In genomic region chr17:10021239-10021638, GRCh38 we compare ENCODE assay signal across 11 cellular contexts.
A peak's percentile ranks its signal among the peaks of the same experiment; 100 is the strongest.
DNase-seq lines count a peak whose midpoint lies in the region; ATAC-seq and TF ChIP-seq lines count a peak whose summit lies in the region.
"Had no signal": no experiment of that assay in that cellular context is flagged by ENCODE, and none has a peak within 500 bp of the region (broad histone marks: within the 10 kb centered on the region; RNA-seq: fewer than 3 reads in every experiment).

No MANE protein-coding gene starts in this region.

- H3K9me3 ChIP-seq in left ventricle myocardium inferior (replicated peaks): no peaks in the 10 kb centered on the region
- H3K9me3 ChIP-seq in psoas muscle: no peaks in the 10 kb centered on the region
- no peaks in the 10 kb centered on the region for H3K9me3 ChIP-seq in prostate gland

- no peak overlapping the region for H3K27ac Mint-ChIP-seq in activated CD8-positive, alpha-beta T cell treated with anti-CD3 and anti-CD28 coated beads for 36 hours

- DNase-seq in GF-D8 (lab: John Stamatoyannopoulos, UW) (peak; percentile 72), left ventricle myocardium inferior (no peak), psoas muscle (peak; percentile 36 to 64), OCI-M1 (lab: John Stamatoyannopoulos, UW) (no peak), prostate gland (ENCODE audit: low spot score) (no peak)
- no peak for DNase-seq in activated CD8-positive, alpha-beta T cell treated with anti-CD3 and anti-CD28 coated beads for 36 hours
- DNase-seq: stimulated activated CD4-positive, alpha-beta T cell treated with anti-CD3 and anti-CD28 coated beads, Interleukin-15, amount 100 ng/mL, for 24 hours; stimulated activated CD8-positive, alpha-beta memory T cell treated with anti-CD3 and anti-CD28 coated beads, Interleukin-4, amount 100 ng/mL, for 48 hours had no signal

- H3K27me3 Mint-ChIP-seq in activated CD8-positive, alpha-beta T cell treated with anti-CD3 and anti-CD28 coated beads for 36 hours: no peaks in the 10 kb centered on the region

- intact Hi-C loops in left ventricle myocardium inferior (cut with micrococcal nuclease) (no loop called here), psoas muscle (cut with DNase I) (loop anchor here in 1 of 2 donors (10.0 kb wide), 3 partner anchors 46 to 174 kb away; partner anchors contain the start of gene GAS7), prostate gland (cut with DNase I) (no loop called here)
- intact Hi-C loops in activated CD8-positive, alpha-beta T cell treated with anti-CD3 and anti-CD28 coated beads for 36 hours (cut with micrococcal nuclease): no loop called here

- 12 to 32% (median 27%) methylated on average over 12 of the region's 12 CpGs for WGBS in adipose tissue, 3 donors
- 24 to 41% (median 31%) methylated on average over 12 of the region's 12 CpGs for WGBS in psoas muscle, 3 donors
- WGBS in prostate gland: 17% methylated on average over 12 of the region's 12 CpGs

- no peaks in the 10 kb centered on the region for H3K36me3 ChIP-seq in left ventricle myocardium inferior
- H3K36me3 ChIP-seq in psoas muscle (ENCODE audit: insufficient read depth in 1 of 2, low read depth in 1 of 2): no peaks in the 10 kb centered on the region
- H3K36me3 ChIP-seq in prostate gland: no peaks in the 10 kb centered on the region

- H3K27ac ChIP-seq in adipose tissue (ENCODE audit: low read depth, low read length): peak overlapping the region; percentile 80
- H3K27ac ChIP-seq in left ventricle myocardium inferior (replicated peaks): peak overlapping the region; percentile 37
- H3K27ac ChIP-seq in psoas muscle: no peak overlapping the region
- H3K27ac ChIP-seq in prostate gland: no peak overlapping the region

- no peaks in the 10 kb centered on the region for H3K27me3 ChIP-seq in left ventricle myocardium inferior (ENCODE audit: low read depth)
- no peaks in the 10 kb centered on the region for H3K27me3 ChIP-seq in psoas muscle (ENCODE audit: insufficient read depth in 3 of 3, low read length in 2 of 3)
- H3K27me3 ChIP-seq in prostate gland (replicated peaks; ENCODE audit: insufficient read depth): no peaks in the 10 kb centered on the region

- H3K4me3 ChIP-seq in left ventricle myocardium inferior (no peak overlapping the region), psoas muscle (no peak overlapping the region), prostate gland (no peak overlapping the region)

- H3K36me3 Mint-ChIP-seq in activated CD8-positive, alpha-beta T cell treated with anti-CD3 and anti-CD28 coated beads for 36 hours (ENCODE audit: low read depth): no peaks in the 10 kb centered on the region

- no peaks in the 10 kb centered on the region for H3K9me3 Mint-ChIP-seq in activated CD8-positive, alpha-beta T cell treated with anti-CD3 and anti-CD28 coated beads for 36 hours
- H3K9me3 Mint-ChIP-seq: nephron had no signal

- no peak overlapping the region for H3K4me3 Mint-ChIP-seq in activated CD8-positive, alpha-beta T cell treated with anti-CD3 and anti-CD28 coated beads for 36 hours
- H3K4me3 Mint-ChIP-seq: nephron had no signal

- POLR2A ChIA-PET in activated CD8-positive, alpha-beta T cell treated with anti-CD3 and anti-CD28 coated beads for 36 hours (lab: Charles Lee): no interaction called here

- H3K4me1 ChIP-seq in left ventricle myocardium inferior (peaks cover 78% of the 10 kb centered on the region), psoas muscle (peaks cover 3% of the 10 kb centered on the region), prostate gland (replicated peaks) (no peaks in the 10 kb centered on the region)

- ATAC-seq in psoas muscle (peak in 2 of 4 donors; percentile 39 to 72), HG02798 (IDR thresholded peaks at IDR 0.05; ENCODE audit: poor library complexity, unreplicated experiment) (no peak)
- no peak for ATAC-seq in activated CD8-positive, alpha-beta T cell treated with anti-CD3 and anti-CD28 coated beads for 36 hours

- H3K4me1 Mint-ChIP-seq in activated CD8-positive, alpha-beta T cell treated with anti-CD3 and anti-CD28 coated beads for 36 hours (ENCODE audit: low read depth): no peaks in the 10 kb centered on the region

- CTCF ChIA-PET in activated CD8-positive, alpha-beta T cell treated with anti-CD3 and anti-CD28 coated beads for 36 hours (lab: Charles Lee): no interaction called here

- TF ChIP-seq POLR2A in prostate gland (IDR thresholded peaks at IDR 0.05): no peak

- TF ChIP-seq CTCF in left ventricle myocardium inferior (IDR thresholded peaks at IDR 0.05; ENCODE audit: borderline replicate concordance): no peak
- TF ChIP-seq CTCF in psoas muscle (IDR thresholded peaks at IDR 0.05): no peak
- TF ChIP-seq CTCF in activated CD8-positive, alpha-beta T cell treated with anti-CD3 and anti-CD28 coated beads for 36 hours (IDR thresholded peaks at IDR 0.05): no peak
- no peak for TF ChIP-seq CTCF in prostate gland (IDR thresholded peaks at IDR 0.05)

Comparison
In these comparisons a context has a peak if more than half of its experiments do, and no peak if none do; other contexts are left out.
1. DNase-seq: peak in GF-D8 (single experiment) and psoas muscle (2 of 2); none in left ventricle myocardium inferior (single experiment), activated CD8-positive, alpha-beta T cell treated with anti-CD3 and anti-CD28 coated beads for 36 hours (single experiment), OCI-M1 (single experiment) and prostate gland (single experiment).
2. H3K27ac ChIP-seq: peak in adipose tissue (single experiment) and left ventricle myocardium inferior (single experiment); none in psoas muscle (single experiment) and prostate gland (0 of 2).